Comparison of ENCODE assay signal across 25 cellular contexts in the genomic region with DNA sequence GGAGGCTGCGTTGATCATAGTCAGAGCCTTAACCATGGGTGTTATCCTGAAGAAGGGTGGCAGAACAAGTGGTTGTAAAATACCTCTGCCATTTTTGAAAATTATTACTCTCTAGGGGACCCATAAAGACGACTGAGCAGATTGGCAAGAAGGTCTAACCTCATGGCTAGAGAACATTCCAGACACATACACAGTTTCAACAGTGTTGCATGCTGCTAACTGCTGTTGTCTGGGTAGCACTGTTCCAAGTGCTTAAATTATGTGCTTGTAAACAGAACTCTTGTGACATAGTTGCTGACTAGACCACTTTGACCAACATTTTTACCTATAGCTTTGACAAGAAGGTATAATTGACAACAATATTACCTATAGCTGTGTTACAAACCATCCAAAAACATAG. TPM values are rescaled to one million over a fixed set of nuclear protein-coding genes. Genes with fewer than 3 reads are reported as not detected.
"Had no signal": no experiment of that assay in that cellular context is flagged by ENCODE, and none has a peak within 500 bp of the region (broad histone marks: within the 10 kb centered on the region; RNA-seq: fewer than 3 reads in every experiment).

No MANE protein-coding gene starts in this region.

- ATAC-seq: heart right ventricle; left cardiac atrium; left lung; left ventricle myocardium superior; lower lobe of right lung; naive thymus-derived CD4-positive, alpha-beta T cell had no signal

- H3K9me3 Mint-ChIP-seq: mesothelial cell of epicardium had no signal

- H3K27me3 Mint-ChIP-seq: naive thymus-derived CD4-positive, alpha-beta T cell had no signal

- H3K4me1 Mint-ChIP-seq: naive thymus-derived CD4-positive, alpha-beta T cell had no signal

- H3K27me3 ChIP-seq: dorsolateral prefrontal cortex, esophagus muscularis mucosa, gastrocnemius medialis, heart right ventricle, left lung had no signal

- H3K36me3 ChIP-seq: esophagus muscularis mucosa, gastrocnemius medialis, heart right ventricle, left lung, lower lobe of right lung had no signal

- DNase-seq: dermis blood vessel endothelial cell; dorsolateral prefrontal cortex; effector CD4-positive, alpha-beta T cell; effector memory CD4-positive, alpha-beta T cell; foreskin fibroblast; foreskin melanocyte; gastrocnemius medialis; glutamatergic neuron; head of caudate nucleus; heart right ventricle; hippocampal formation; left cardiac atrium; left lung; left ventricle myocardium superior; lower lobe of right lung; mesenchymal stem cell; naive thymus-derived CD4-positive, alpha-beta T cell had no signal

- H3K36me3 Mint-ChIP-seq: mesothelial cell of epicardium; naive thymus-derived CD4-positive, alpha-beta T cell had no signal

- H3K4me3 Mint-ChIP-seq: mesothelial cell of epicardium; naive thymus-derived CD4-positive, alpha-beta T cell had no signal

- H3K27ac ChIP-seq: coronary artery, dorsolateral prefrontal cortex, esophagus muscularis mucosa, gastrocnemius medialis, heart right ventricle, left lung, lower lobe of right lung had no signal

- H3K4me1 ChIP-seq: esophagus muscularis mucosa, heart right ventricle, left lung, lower lobe of right lung had no signal

- FAIRE-seq: colon, endothelial cell of umbilical vein, islet of Langerhans, keratinocyte had no signal

- H3K4me3 ChIP-seq: coronary artery, dorsolateral prefrontal cortex, esophagus muscularis mucosa, gastrocnemius medialis, heart right ventricle, left lung, lower lobe of right lung had no signal

- H3K27ac Mint-ChIP-seq: mesothelial cell of epicardium; naive thymus-derived CD4-positive, alpha-beta T cell had no signal

- H3K9me3 ChIP-seq: esophagus muscularis mucosa, gastrocnemius medialis, heart right ventricle, left lung, lower lobe of right lung had no signal

RNA-seq across cellular contexts. Expression of a gene that starts 46.1 kb away (rescaled TPM):
- total RNA-seq: mononuclear cell; naive thymus-derived CD4-positive, alpha-beta T cell had no signal
- polyA plus RNA-seq: naive thymus-derived CD4-positive, alpha-beta T cell had no signal
